Comparison of ENCODE assay signal across 12 cellular contexts in the genomic region with DNA sequence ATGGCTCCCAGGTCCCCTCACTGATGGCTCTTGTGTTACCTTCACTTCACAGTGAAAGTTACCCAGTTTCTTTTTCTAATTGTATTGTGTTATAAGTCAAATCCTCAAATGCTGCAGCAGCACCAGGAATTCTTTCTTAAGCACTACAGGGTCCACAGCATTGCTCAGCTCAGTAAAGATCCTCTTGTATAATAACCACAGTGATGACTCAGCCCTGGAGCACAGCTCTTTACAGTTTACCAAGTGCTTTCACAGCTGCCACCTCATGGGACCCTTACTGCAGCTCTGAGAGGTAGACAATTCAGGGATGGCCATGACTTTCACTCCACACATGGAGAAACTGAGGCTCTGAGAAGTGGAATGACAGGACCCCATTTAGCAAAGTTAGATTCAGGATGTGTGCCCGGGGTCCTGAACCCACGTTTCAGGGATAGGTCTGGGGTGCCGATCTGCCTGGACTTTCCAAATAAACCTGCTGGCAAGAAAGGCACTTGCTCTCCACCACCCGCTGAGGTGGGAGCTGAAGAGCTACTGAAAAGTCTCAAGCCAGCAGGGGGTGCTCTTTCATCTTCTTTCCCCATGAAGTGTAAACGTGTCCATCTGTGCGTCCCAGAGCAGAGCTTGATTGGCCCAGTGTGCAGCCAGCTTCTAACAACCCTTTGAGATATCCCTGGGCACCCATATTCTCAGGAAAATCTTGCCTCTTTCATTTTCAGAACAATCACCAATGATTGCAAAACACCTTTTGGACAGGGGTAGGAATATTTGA. TPM values are rescaled to one million over a fixed set of nuclear protein-coding genes. Genes with fewer than 3 reads are reported as not detected.
DNase-seq lines count a peak whose midpoint lies in the region; ATAC-seq and TF ChIP-seq lines count a peak whose summit lies in the region.
"Had no signal": no experiment of that assay in that cellular context is flagged by ENCODE, and none has a peak within 500 bp of the region (broad histone marks: within the 10 kb centered on the region; RNA-seq: fewer than 3 reads in every experiment).

No MANE protein-coding gene starts in this region.

- H3K27me3 Mint-ChIP-seq in endothelial cell (ENCODE audit: unreplicated experiment): no peaks in the 10 kb centered on the region
- H3K27me3 Mint-ChIP-seq in natural killer cell treated with Interleukin-12 subunit alpha and Interleukin-12 subunit beta and Interleukin-15 and Interleukin-18, amount 100 ng/mL, for 72 hours: peaks cover 8 to 13% of the 10 kb centered on the region in 2 donors
- H3K27me3 Mint-ChIP-seq: stimulated activated naive CD8-positive, alpha-beta T cell treated with anti-CD3 and anti-CD28 coated beads, Interleukin-15, Interleukin-2, amounts not matched to agents 100 ng/mL and 50 ng/mL, for 24 hours had no signal

- ATAC-seq in HG02588 (IDR thresholded peaks at IDR 0.05; ENCODE audit: unreplicated experiment): no peak
- ATAC-seq in natural killer cell treated with Interleukin-12 subunit alpha and Interleukin-12 subunit beta and Interleukin-15 and Interleukin-18, amount 100 ng/mL, for 72 hours: no peak
- no peak for ATAC-seq in HG03139 (IDR thresholded peaks at IDR 0.05; ENCODE audit: unreplicated experiment)
- no peak for ATAC-seq in GM18907 (IDR thresholded peaks at IDR 0.05; ENCODE audit: unreplicated experiment)

- H3K9me3 Mint-ChIP-seq in endothelial cell (ENCODE audit: unreplicated experiment): no peaks in the 10 kb centered on the region
- peaks cover 2% of the 10 kb centered on the region for H3K9me3 Mint-ChIP-seq in natural killer cell treated with Interleukin-12 subunit alpha and Interleukin-12 subunit beta and Interleukin-15 and Interleukin-18, amount 100 ng/mL, for 72 hours
- H3K9me3 Mint-ChIP-seq: stimulated activated naive CD8-positive, alpha-beta T cell treated with anti-CD3 and anti-CD28 coated beads, Interleukin-15, Interleukin-2, amounts not matched to agents 100 ng/mL and 50 ng/mL, for 24 hours had no signal

- H3K4me1 Mint-ChIP-seq in endothelial cell (ENCODE audit: unreplicated experiment): no peaks in the 10 kb centered on the region
- no peaks in the 10 kb centered on the region for H3K4me1 Mint-ChIP-seq in natural killer cell treated with Interleukin-12 subunit alpha and Interleukin-12 subunit beta and Interleukin-15 and Interleukin-18, amount 100 ng/mL, for 72 hours (ENCODE audit: low read depth in 2 of 2)

- DNase-seq in COR-L47 (lab: John Stamatoyannopoulos, UW): peak; percentile 3
- peak; percentile 34 for DNase-seq in NCI-H69 (lab: John Stamatoyannopoulos, UW)
- DNase-seq in endothelial cell (ENCODE audit: low spot score): peak; percentile 2
- no peak for DNase-seq in natural killer cell treated with Interleukin-12 subunit alpha and Interleukin-12 subunit beta and Interleukin-15 and Interleukin-18, amount 100 ng/mL, for 72 hours (ENCODE audit: low spot score)
- DNase-seq: effector CD4-positive, alpha-beta T cell; kidney glomerular epithelial cell; SIG-M5 had no signal

- H3K27ac Mint-ChIP-seq in endothelial cell (ENCODE audit: unreplicated experiment): no peak overlapping the region
- no peak overlapping the region for H3K27ac Mint-ChIP-seq in natural killer cell treated with Interleukin-12 subunit alpha and Interleukin-12 subunit beta and Interleukin-15 and Interleukin-18, amount 100 ng/mL, for 72 hours
- H3K27ac Mint-ChIP-seq: stimulated activated naive CD8-positive, alpha-beta T cell treated with anti-CD3 and anti-CD28 coated beads, Interleukin-15, Interleukin-2, amounts not matched to agents 100 ng/mL and 50 ng/mL, for 24 hours had no signal

- TF ChIP-seq CTCF in GM12874 (IDR thresholded peaks at IDR 0.05; ENCODE audit: insufficient read depth, low read depth, low read length) (0 out of 2 replicates have a peak, but pooled peaks have one; percentile 8), endothelial cell (IDR thresholded peaks at IDR 0.05; ENCODE audit: unreplicated experiment) (no peak)

- H3K36me3 Mint-ChIP-seq in endothelial cell (ENCODE audit: low read depth, unreplicated experiment): no peaks in the 10 kb centered on the region
- H3K36me3 Mint-ChIP-seq in natural killer cell treated with Interleukin-12 subunit alpha and Interleukin-12 subunit beta and Interleukin-15 and Interleukin-18, amount 100 ng/mL, for 72 hours: no peaks in the 10 kb centered on the region

- H3K4me3 Mint-ChIP-seq in endothelial cell (ENCODE audit: unreplicated experiment): no peak overlapping the region
- no peak overlapping the region for H3K4me3 Mint-ChIP-seq in natural killer cell treated with Interleukin-12 subunit alpha and Interleukin-12 subunit beta and Interleukin-15 and Interleukin-18, amount 100 ng/mL, for 72 hours
- H3K4me3 Mint-ChIP-seq: stimulated activated naive CD8-positive, alpha-beta T cell treated with anti-CD3 and anti-CD28 coated beads, Interleukin-15, Interleukin-2, amounts not matched to agents 100 ng/mL and 50 ng/mL, for 24 hours had no signal

RNA-seq across cellular contexts. Expression of a gene that starts 35.7 kb away (rescaled TPM):
- 0.41 TPM for total RNA-seq in endothelial cell (ENCODE audit: unreplicated experiment)
- total RNA-seq in natural killer cell treated with Interleukin-12 subunit alpha and Interleukin-12 subunit beta and Interleukin-15 and Interleukin-18, amount 100 ng/mL, for 72 hours: not detected
